ENCODE assay signal across 11 cellular contexts in genomic region chr15:29045717-29046116, GRCh38.
DNase-seq lines count a peak whose midpoint lies in the region; ATAC-seq and TF ChIP-seq lines count a peak whose summit lies in the region.
"Had no signal": no experiment of that assay in that cellular context is flagged by ENCODE, and none has a peak within 500 bp of the region (broad histone marks: within the 10 kb centered on the region; RNA-seq: fewer than 3 reads in every experiment).

No MANE protein-coding gene starts in this region.

- TF ChIP-seq CTCF in GM10248 (IDR thresholded peaks at IDR 0.05; ENCODE audit: control extremely low read depth, extremely low read depth, low read depth, missing control alignments), result no peak

- H3K9ac ChIP-seq in adipocyte (ENCODE audit: low read length), result no peak overlapping the region

- H3K4me3 ChIP-seq in adipocyte (ENCODE audit: low read length), result no peak overlapping the region
- H3K4me3 ChIP-seq: K562 had no signal

- no peaks in the 10 kb centered on the region for H3K36me3 ChIP-seq in adipocyte (ENCODE audit: control insufficient read depth, insufficient read depth, low read length, severe bottlenecking)

- H3K27me3 ChIP-seq in adipocyte (replicated peaks; ENCODE audit: control insufficient read depth, insufficient read depth, low read length) (peaks cover 5% of the 10 kb centered on the region), layer of hippocampus (ENCODE audit: control insufficient read depth, insufficient read depth, low read length) (no peaks in the 10 kb centered on the region)

- no peaks in the 10 kb centered on the region for H3K4me1 ChIP-seq in adipocyte (ENCODE audit: control insufficient read depth, insufficient read depth, low read length)

- POLR2A ChIA-PET in GM10248 (lab: Yijun Ruan, JAX), result no interaction called here

- CTCF ChIA-PET in GM10248 (lab: Yijun Ruan, JAX), result no interaction called here

- no peaks in the 10 kb centered on the region for H3K9me3 ChIP-seq in adipocyte (ENCODE audit: control insufficient read depth, low read length)

- ATAC-seq in esophagus mucosa, result no peak
- ATAC-seq: K562 had no signal

- peak overlapping the region; percentile 76 for H3K27ac ChIP-seq in layer of hippocampus (ENCODE audit: low read depth, low read length)

- DNase-seq in Ammon's horn (ENCODE audit: low spot score) (peak; percentile 66), M059J (ENCODE audit: low read depth) (peak; percentile 71), adipocyte (ENCODE audit: low read depth) (peak; percentile 57), GM10248 (ENCODE audit: extremely low spot score) (no peak), NCI-H345 (lab: John Stamatoyannopoulos, UW) (no peak), mucosa of gallbladder (ENCODE audit: low spot score) (no peak)
- DNase-seq: effector memory CD4-positive, alpha-beta T cell; NCI-H226 had no signal

Comparison
In these comparisons a context has a peak if more than half of its experiments do, and no peak if none do; other contexts are left out.
1. DNase-seq: peak in Ammon's horn (single experiment), M059J (single experiment) and adipocyte (single experiment); none in GM10248 (single experiment), NCI-H345 (single experiment) and mucosa of gallbladder (single experiment).